In the genomic region with DNA sequence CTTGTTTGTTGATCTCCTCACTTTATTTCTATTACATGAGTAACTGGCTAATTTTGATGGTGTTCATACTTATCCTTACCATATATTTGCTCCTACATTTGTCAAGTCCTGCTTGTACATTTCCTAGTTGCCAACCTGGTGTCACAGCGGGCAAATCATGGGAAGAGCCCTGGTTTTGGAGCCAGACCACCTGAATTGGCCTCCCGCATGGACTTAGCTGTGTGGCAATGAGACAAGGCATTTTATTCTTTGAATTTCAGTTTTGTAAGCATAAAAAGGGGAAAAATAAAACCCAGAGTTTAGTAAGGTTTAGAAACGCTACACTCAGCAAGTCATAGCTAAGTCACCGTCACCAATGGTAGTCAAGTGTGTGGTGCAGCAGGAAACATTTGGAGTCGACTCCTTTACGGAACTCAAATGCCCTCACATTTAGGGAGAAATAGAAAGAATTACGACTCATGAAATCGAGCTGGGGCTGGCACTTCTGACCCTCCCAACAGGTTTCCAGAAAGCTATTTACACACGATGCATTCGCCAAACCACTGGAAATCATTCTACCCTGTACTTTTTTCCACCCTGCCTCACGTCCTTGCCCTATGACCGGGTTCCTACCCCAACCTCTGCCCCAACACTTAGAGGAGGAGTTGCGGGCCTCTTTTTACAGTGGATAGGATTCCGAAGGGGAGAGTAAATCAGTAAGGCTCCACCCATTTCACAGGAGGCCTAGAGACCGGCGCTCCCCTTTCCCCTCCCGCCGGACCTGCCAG, we compare ENCODE assay signal across 8 cellular contexts. TPM values are rescaled to one million over a fixed set of nuclear protein-coding genes. Genes with fewer than 3 reads are reported as not detected.
DNase-seq lines count a peak whose midpoint lies in the region; ATAC-seq and TF ChIP-seq lines count a peak whose summit lies in the region.

No MANE protein-coding gene starts in this region.

- H3K4me1 Mint-ChIP-seq in Calu3 (ENCODE audit: low read depth, unreplicated experiment) (peaks cover 20% of the 10 kb centered on the region), MCF 10A (ENCODE audit: insufficient read depth, unreplicated experiment) (peaks cover 23% of the 10 kb centered on the region), memory B cell (peaks cover 17% of the 10 kb centered on the region), type B pancreatic cell (ENCODE audit: unreplicated experiment) (no peaks in the 10 kb centered on the region)

- peak overlapping the region; percentile 92 for H3K27ac Mint-ChIP-seq in Calu3 (ENCODE audit: unreplicated experiment)
- H3K27ac Mint-ChIP-seq in MCF 10A (ENCODE audit: low read depth, unreplicated experiment): peak overlapping the region; percentile 92
- peak overlapping the region; percentile 99 for H3K27ac Mint-ChIP-seq in memory B cell
- peak overlapping the region; percentile 81 for H3K27ac Mint-ChIP-seq in type B pancreatic cell

- no peaks in the 10 kb centered on the region for H3K27me3 Mint-ChIP-seq in Calu3 (ENCODE audit: unreplicated experiment)
- no peaks in the 10 kb centered on the region for H3K27me3 Mint-ChIP-seq in MCF 10A (ENCODE audit: insufficient read depth, unreplicated experiment)
- H3K27me3 Mint-ChIP-seq in memory B cell: no peaks in the 10 kb centered on the region
- peaks cover 3% of the 10 kb centered on the region for H3K27me3 Mint-ChIP-seq in type B pancreatic cell

- ATAC-seq in memory B cell (ENCODE audit: low read depth) (no peak), HG03521 (IDR thresholded peaks at IDR 0.05; ENCODE audit: unreplicated experiment) (no peak)

- DNase-seq in Calu3 (no peak), MCF 10A (ENCODE audit: unreplicated experiment) (peak; percentile 74), memory B cell (ENCODE audit: low spot score in 2 of 2) (no peak), type B pancreatic cell (ENCODE audit: extremely low spot score, unreplicated experiment) (no peak), T1000 (lab: John Stamatoyannopoulos, UW) (no peak)
- no peak for DNase-seq in stimulated activated naive CD4-positive, alpha-beta T cell treated with Interleukin-2 at 50 U/mL for 16 hours (lab: John Stamatoyannopoulos, UW)

- no peaks in the 10 kb centered on the region for H3K9me3 ChIP-seq in KOPT-K1 (ENCODE audit: insufficient read depth, low read length, poor library complexity, severe bottlenecking)

- H3K4me3 Mint-ChIP-seq in Calu3 (ENCODE audit: low read depth, unreplicated experiment): peak overlapping the region; percentile 99
- H3K4me3 Mint-ChIP-seq in MCF 10A (ENCODE audit: unreplicated experiment): peak overlapping the region; percentile 96
- peak overlapping the region; percentile 99 for H3K4me3 Mint-ChIP-seq in memory B cell
- H3K4me3 Mint-ChIP-seq in type B pancreatic cell: peak overlapping the region; percentile 93

- CTCF ChIA-PET in Calu3 (lab: Charles Lee): interaction anchor here (0.9 to 1.2 kb wide), 2 partner anchors 17 to 19 kb away, joined by 3 read pairs; no protein-coding TSS in a partner anchor
- CTCF ChIA-PET in MCF 10A (lab: Yijun Ruan, JAX): interaction anchor here (0.6 to 1.3 kb wide), 6 partner anchors 10 to 137 kb away, joined by 3 to 5 read pairs (median 4); no protein-coding TSS in a partner anchor

- H3K9me3 Mint-ChIP-seq in Calu3 (ENCODE audit: low read depth, unreplicated experiment) (no peaks in the 10 kb centered on the region), MCF 10A (ENCODE audit: unreplicated experiment) (no peaks in the 10 kb centered on the region), memory B cell (no peaks in the 10 kb centered on the region), type B pancreatic cell (no peaks in the 10 kb centered on the region)

- POLR2A ChIA-PET in MCF 10A (lab: Yijun Ruan, JAX): interaction anchor here (0.5 to 3.4 kb wide), 15 partner anchors 8 to 670 kb away, joined by 3 to 17 read pairs (median 5); no protein-coding TSS in a partner anchor

- TF ChIP-seq CTCF in Calu3 (IDR thresholded peaks at IDR 0.05; ENCODE audit: unreplicated experiment) (no peak), MCF 10A (IDR thresholded peaks at IDR 0.05; ENCODE audit: unreplicated experiment) (no peak), type B pancreatic cell (conservative IDR thresholded peaks at IDR 0.05) (no peak)

- H3K36me3 Mint-ChIP-seq in Calu3 (ENCODE audit: insufficient read depth, unreplicated experiment) (peaks cover 27% of the 10 kb centered on the region), MCF 10A (ENCODE audit: insufficient read depth, unreplicated experiment) (peaks cover 20% of the 10 kb centered on the region), memory B cell (peaks cover 1% of the 10 kb centered on the region), type B pancreatic cell (no peaks in the 10 kb centered on the region)

- BruUV-seq in Calu3 (replicated peaks; lab: Mats Ljungman, UMichigan): TSS peak; percentile 49
- TSS peak; percentile 46 for BruUV-seq in MCF 10A (replicated peaks; lab: Mats Ljungman, UMichigan)

- peak overlapping the region; percentile 83 for H3K27ac ChIP-seq in KOPT-K1 (ENCODE audit: low read depth, low read length, poor library complexity, severe bottlenecking)

- H3K36me3 ChIP-seq in KOPT-K1 (ENCODE audit: insufficient read depth, low read length): no peaks in the 10 kb centered on the region; the same call in 1 of the 2 replicates

- intact Hi-C loops in Calu3 (cut with micrococcal nuclease; ENCODE audit: unreplicated experiment): no loop called here
- intact Hi-C loops in MCF 10A (cut with micrococcal nuclease): no loop called here

RNA-seq across cellular contexts. Expression of a gene that starts 0.5 kb away (rescaled TPM):
- total RNA-seq in Calu3 (2022) (52.9 and 56.6 TPM in 2 replicates), MCF 10A (2022) (60.2 and 77.9 TPM in 2 replicates), type B pancreatic cell (ENCODE audit: low replicate concordance) (32.4 and 32.9 TPM in 2 replicates)
